Comparison of ENCODE assay signal across 23 cellular contexts in the genomic region with DNA sequence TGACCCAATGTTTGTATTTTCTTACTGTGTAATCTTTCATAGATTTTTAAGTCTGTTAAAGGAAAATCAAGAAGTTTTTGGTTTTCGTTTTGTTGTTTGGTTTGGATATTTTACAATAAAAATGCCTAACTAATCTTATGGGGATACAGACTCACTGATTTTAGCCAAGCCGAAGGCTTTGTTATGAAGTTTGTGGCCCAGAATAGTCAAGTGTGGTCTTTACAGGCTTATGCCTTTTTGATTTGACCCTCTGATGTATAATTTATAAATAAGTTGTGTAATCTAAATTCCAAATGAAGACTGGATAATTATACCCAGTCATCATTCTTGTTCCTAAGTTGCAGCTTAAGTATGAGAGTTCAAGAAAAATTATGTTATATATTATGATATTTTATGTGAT.
DNase-seq lines count a peak whose midpoint lies in the region; ATAC-seq and TF ChIP-seq lines count a peak whose summit lies in the region.
"Had no signal": no experiment of that assay in that cellular context is flagged by ENCODE, and none has a peak within 500 bp of the region (broad histone marks: within the 10 kb centered on the region; RNA-seq: fewer than 3 reads in every experiment).

No MANE protein-coding gene starts in this region.

- no TSS peak for BruUV-seq in OCI-LY7 (replicated peaks; lab: Mats Ljungman, UMichigan)

- H3K36me3 ChIP-seq in mesenchymal stem cell (ENCODE audit: control insufficient read depth in 1 of 2, insufficient read depth in 2 of 2, low read depth in 1 of 2, low read length in 2 of 2) = no peaks in the 10 kb centered on the region
- no peaks in the 10 kb centered on the region for H3K36me3 ChIP-seq in OCI-LY7 (ENCODE audit: insufficient read depth, low read length)
- no peaks in the 10 kb centered on the region for H3K36me3 ChIP-seq in ascending aorta
- H3K36me3 ChIP-seq: BE2C, BLaER1 had no signal

- H3K79me2 ChIP-seq in OCI-LY7 (ENCODE audit: insufficient read depth, low read depth, low read length) = no peaks in the 10 kb centered on the region

- peak overlapping the region; percentile 61 for H3K9ac ChIP-seq in mesenchymal stem cell (ENCODE audit: low read length)
- H3K9ac ChIP-seq: BLaER1 had no signal

- CTCF ChIA-PET in OCI-LY7 (lab: Charles Lee; ENCODE audit: unreplicated experiment) = no interaction called here

- TF ChIP-seq CTCF in AG09319 (IDR thresholded peaks at IDR 0.05; ENCODE audit: low read depth, low read length) = no peak
- TF ChIP-seq CTCF in OCI-LY7 (conservative IDR thresholded peaks at IDR 0.05; ENCODE audit: low read length) = no peak
- no peak for TF ChIP-seq CTCF in ascending aorta (IDR thresholded peaks at IDR 0.05)

- intact Hi-C loops in OCI-LY7 (cut with micrococcal nuclease; ENCODE audit: unreplicated experiment) = no loop called here
- intact Hi-C loops in ascending aorta (cut with DNase I) = no loop called here

- H3K4me2 ChIP-seq in mesenchymal stem cell (ENCODE audit: low read length, poor library complexity, severe bottlenecking) = no peak overlapping the region
- H3K4me2 ChIP-seq in OCI-LY7 (ENCODE audit: low read length) = no peak overlapping the region
- H3K4me2 ChIP-seq: BLaER1 had no signal

- H2AFZ ChIP-seq in mesenchymal stem cell (ENCODE audit: low read depth, low read length) (no peak overlapping the region), OCI-LY7 (ENCODE audit: low read length) (no peak overlapping the region)

- no peak overlapping the region for H2BK15ac ChIP-seq in mesenchymal stem cell (ENCODE audit: low read depth, poor library complexity, severe bottlenecking)

- H3K9me2 ChIP-seq in OCI-LY7 (ENCODE audit: insufficient read depth, low read length) = no peaks in the 10 kb centered on the region

- no peak overlapping the region for H2BK5ac ChIP-seq in mesenchymal stem cell (ENCODE audit: low read depth, low read length, poor library complexity, severe bottlenecking)

- no peak overlapping the region for H3K4me3 ChIP-seq in mesenchymal stem cell (ENCODE audit: insufficient read depth in 1 of 2, low read depth in 1 of 2, low read length in 2 of 2)
- no peak overlapping the region for H3K4me3 ChIP-seq in OCI-LY7 (ENCODE audit: low read depth, low read length, poor library complexity, severe bottlenecking)
- no peak overlapping the region for H3K4me3 ChIP-seq in ascending aorta
- H3K4me3 ChIP-seq: BLaER1, GM12878 had no signal

- no peak overlapping the region for H3K23ac ChIP-seq in mesenchymal stem cell (ENCODE audit: low read length in 2 of 2)

- 100% methylated on average over 2 of the region's 2 CpGs for WGBS in mesenchymal stem cell

- H3K4me1 ChIP-seq in mesenchymal stem cell (ENCODE audit: control insufficient read depth, insufficient read depth, low read depth, low read length) (no peaks in the 10 kb centered on the region), OCI-LY7 (ENCODE audit: insufficient read depth, low read length, poor library complexity, severe bottlenecking) (no peaks in the 10 kb centered on the region), ascending aorta (no peaks in the 10 kb centered on the region)
- H3K4me1 ChIP-seq: BE2C, BLaER1 had no signal

- no peak overlapping the region for H2BK120ac ChIP-seq in mesenchymal stem cell (ENCODE audit: low read depth, low read length)

- H4K8ac ChIP-seq in mesenchymal stem cell (ENCODE audit: low read length) = no peak overlapping the region

- DNase-seq in AG09319 (ENCODE audit: extremely low read depth, low read depth) = peak; percentile 4
- peak; percentile 75 for DNase-seq in fibroblast of peridontal ligament (ENCODE audit: extremely low read depth)
- DNase-seq in mesenchymal stem cell = no peak
- no peak for DNase-seq in OCI-LY7 (ENCODE audit: low spot score)
- DNase-seq in activated CD4-positive, alpha-beta T cell treated with anti-CD3 and anti-CD28 coated beads for 4 hours = no peak
- DNase-seq in ascending aorta (ENCODE audit: low spot score in 2 of 2) = no peak
- DNase-seq: 8988T; BE2C; C1 segment of cervical spinal cord; CD4-positive, alpha-beta memory T cell; CD4-positive, CD25-positive, alpha-beta regulatory T cell; CD8-positive, alpha-beta memory T cell; COR-L47; DMS 273 treated with DMSO at 0.1 percent for 48 hours; DMS153; DMS53; DMS79; DND-41; EL; GDM1 had no signal

- H2BK12ac ChIP-seq in mesenchymal stem cell (ENCODE audit: low read length in 2 of 2) = no peak overlapping the region

- no peaks in the 10 kb centered on the region for H3K79me1 ChIP-seq in mesenchymal stem cell (replicated peaks; ENCODE audit: low read length, poor library complexity, severe bottlenecking)

- H3K27me3 ChIP-seq in mesenchymal stem cell (ENCODE audit: control insufficient read depth in 1 of 2, insufficient read depth in 1 of 2, low read length in 2 of 2) (no peaks in the 10 kb centered on the region), ascending aorta (no peaks in the 10 kb centered on the region)
- H3K27me3 ChIP-seq: BE2C, BLaER1 had no signal

- H3K27ac ChIP-seq in mesenchymal stem cell (ENCODE audit: low read length, poor library complexity, severe bottlenecking) = no peak overlapping the region
- H3K27ac ChIP-seq in OCI-LY7 (ENCODE audit: low read depth, low read length, poor library complexity, severe bottlenecking) = no peak overlapping the region
- peak overlapping the region in 1 of 2 donors; percentile 54 for H3K27ac ChIP-seq in ascending aorta
- H3K27ac ChIP-seq: BLaER1 had no signal

- no peak overlapping the region for H3K14ac ChIP-seq in mesenchymal stem cell (ENCODE audit: low read length in 2 of 2)

- H4K20me1 ChIP-seq in OCI-LY7 (ENCODE audit: insufficient read depth, low read length) = no peaks in the 10 kb centered on the region
- H4K20me1 ChIP-seq: BLaER1 had no signal

- H3K18ac ChIP-seq in mesenchymal stem cell (ENCODE audit: low read depth in 1 of 2, low read length in 2 of 2) = no peak overlapping the region

- no peak overlapping the region for H4K91ac ChIP-seq in mesenchymal stem cell (ENCODE audit: low read length)

- POLR2A ChIA-PET in OCI-LY7 (lab: Charles Lee) = interaction anchor here (0.6 kb wide), 1 partner anchor 52 kb away, joined by 9 read pairs; no protein-coding TSS in a partner anchor

- no peak for ATAC-seq in HG03039 (IDR thresholded peaks at IDR 0.05; ENCODE audit: unreplicated experiment)
- ATAC-seq: GM12878 had no signal

- H3K9me3 ChIP-seq in mesenchymal stem cell (ENCODE audit: control insufficient read depth, low read length) = peaks cover 2% of the 10 kb centered on the region
- no peaks in the 10 kb centered on the region for H3K9me3 ChIP-seq in OCI-LY7 (ENCODE audit: low read length)
- peaks cover 0 to 11% of the 10 kb centered on the region in 2 donors for H3K9me3 ChIP-seq in ascending aorta
- H3K9me3 ChIP-seq: BE2C had no signal

- H3K4ac ChIP-seq in mesenchymal stem cell (ENCODE audit: low read depth in 1 of 2, low read length in 2 of 2) = no peak overlapping the region

- H2AK5ac ChIP-seq in mesenchymal stem cell (ENCODE audit: low read length, severe bottlenecking) = no peak overlapping the region

Comparison
In these comparisons a context has a peak if more than half of its experiments do, and no peak if none do; other contexts are left out.
1. DNase-seq: peak in AG09319 (single experiment) and fibroblast of peridontal ligament (single experiment); none in mesenchymal stem cell (single experiment), OCI-LY7 (single experiment), activated CD4-positive, alpha-beta T cell treated with anti-CD3 and anti-CD28 coated beads for 4 hours (0 of 2) and ascending aorta (0 of 2).